8 cellular contexts compared by ENCODE assay signal in the genomic region with DNA sequence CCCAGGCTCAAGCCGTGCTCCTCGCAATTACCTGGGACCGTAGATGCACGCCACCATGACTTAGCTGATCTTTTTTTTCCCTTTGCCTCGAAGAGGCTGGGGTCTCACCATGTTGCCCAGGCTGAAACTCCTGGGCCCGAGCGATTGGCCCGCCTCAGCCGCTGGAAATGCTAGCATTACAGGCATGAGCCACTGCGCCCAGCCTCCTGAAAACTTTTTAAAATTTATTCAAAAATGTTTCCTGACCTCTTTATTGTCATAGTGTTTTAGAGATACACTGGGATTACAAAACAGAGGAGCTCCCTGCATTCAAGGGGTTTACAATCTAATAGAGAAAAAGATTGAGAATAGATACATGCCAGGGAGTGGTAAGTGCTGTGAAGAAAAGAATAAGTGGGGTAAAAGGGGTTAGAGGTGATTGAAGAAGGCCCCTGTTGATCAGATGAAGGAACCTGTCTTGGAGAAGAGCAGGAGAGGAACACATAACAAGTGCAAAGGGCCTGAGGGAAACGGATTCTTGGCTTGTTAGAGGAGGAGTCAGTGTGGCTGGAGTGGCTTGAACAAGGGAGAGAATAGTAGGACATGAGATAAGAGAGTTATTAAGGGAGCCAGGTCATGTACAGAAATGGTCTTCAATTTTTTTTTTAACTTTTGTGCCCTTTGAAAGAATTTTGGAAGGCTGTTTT. TPM values are rescaled to one million over a fixed set of nuclear protein-coding genes. Genes with fewer than 3 reads are reported as not detected.
DNase-seq lines count a peak whose midpoint lies in the region; ATAC-seq and TF ChIP-seq lines count a peak whose summit lies in the region.

No MANE protein-coding gene starts in this region.

- H3K79me2 ChIP-seq in ACC112 (ENCODE audit: control insufficient read depth, insufficient read depth, low read length, unreplicated experiment) (peaks cover 31% of the 10 kb centered on the region), mesendoderm (ENCODE audit: control insufficient read depth, insufficient read depth, low read length) (peaks cover 27% of the 10 kb centered on the region)

- H3K36me3 Mint-ChIP-seq in activated CD8-positive, alpha-beta T cell treated with anti-CD3 and anti-CD28 coated beads for 36 hours (ENCODE audit: low read depth), result peaks cover 11% of the 10 kb centered on the region

- H2AFZ ChIP-seq in ACC112 (ENCODE audit: low read length, unreplicated experiment), result no peak overlapping the region

- no peak overlapping the region for H2BK15ac ChIP-seq in mesendoderm (replicated peaks; ENCODE audit: low read depth)

- no peak overlapping the region for H2BK120ac ChIP-seq in mesendoderm (ENCODE audit: low read depth, low read length)

- CTCF ChIA-PET in activated CD8-positive, alpha-beta T cell treated with anti-CD3 and anti-CD28 coated beads for 36 hours (lab: Charles Lee), result interaction anchor here (0.7 kb wide), 1 partner anchor 37 kb away, joined by 3 read pairs; no protein-coding TSS in a partner anchor

- no peaks in the 10 kb centered on the region for H3K9me3 Mint-ChIP-seq in activated CD8-positive, alpha-beta T cell treated with anti-CD3 and anti-CD28 coated beads for 36 hours

- DNase-seq in GM12865 (ENCODE audit: low read depth) (no peak), mesendoderm (no peak), NCI-H2171 treated with DMSO at 0.1 percent for 48 hours (lab: John Stamatoyannopoulos, UW) (no peak), H4 (ENCODE audit: low spot score) (no peak), occipital lobe (lab: John Stamatoyannopoulos, UW) (no peak)
- DNase-seq in activated CD8-positive, alpha-beta T cell treated with anti-CD3 and anti-CD28 coated beads for 36 hours, result no peak

- peak overlapping the region; percentile 60 for H3K56ac ChIP-seq in mesendoderm (ENCODE audit: low read length)

- no peak overlapping the region for H4K5ac ChIP-seq in mesendoderm (ENCODE audit: low read length)

- H3K4me3 Mint-ChIP-seq in activated CD8-positive, alpha-beta T cell treated with anti-CD3 and anti-CD28 coated beads for 36 hours, result peak overlapping the region; percentile 97

- peak overlapping the region; percentile 98 for H3K27ac Mint-ChIP-seq in activated CD8-positive, alpha-beta T cell treated with anti-CD3 and anti-CD28 coated beads for 36 hours

- no peak for TF ChIP-seq CTCF in GM12865 (IDR thresholded peaks at IDR 0.05; ENCODE audit: insufficient read depth, low read depth, low read length, missing control alignments)
- no peak for TF ChIP-seq CTCF in activated CD8-positive, alpha-beta T cell treated with anti-CD3 and anti-CD28 coated beads for 36 hours (IDR thresholded peaks at IDR 0.05)

- peak overlapping the region; percentile 95 for H3K4me3 ChIP-seq in ACC112 (ENCODE audit: low read depth, low read length)
- peak overlapping the region; percentile 74 for H3K4me3 ChIP-seq in GM12865 (ENCODE audit: low read depth, low read length)
- H3K4me3 ChIP-seq in mesendoderm (ENCODE audit: low read length), result no peak overlapping the region

- no peak overlapping the region for H2AK5ac ChIP-seq in mesendoderm (ENCODE audit: low read length)

- no peak overlapping the region for H2BK5ac ChIP-seq in mesendoderm (ENCODE audit: low read length)

- H3K27me3 Mint-ChIP-seq in activated CD8-positive, alpha-beta T cell treated with anti-CD3 and anti-CD28 coated beads for 36 hours, result no peaks in the 10 kb centered on the region

- peaks cover 27% of the 10 kb centered on the region for H3K4me1 Mint-ChIP-seq in activated CD8-positive, alpha-beta T cell treated with anti-CD3 and anti-CD28 coated beads for 36 hours (ENCODE audit: low read depth)

- H3K23ac ChIP-seq in mesendoderm (ENCODE audit: low read length), result no peak overlapping the region

- intact Hi-C loops in activated CD8-positive, alpha-beta T cell treated with anti-CD3 and anti-CD28 coated beads for 36 hours (cut with micrococcal nuclease), result no loop called here

- H3K27me3 ChIP-seq in ACC112 (ENCODE audit: insufficient read depth, low read length) (no peaks in the 10 kb centered on the region), mesendoderm (ENCODE audit: insufficient read depth, low read length, poor library complexity) (no peaks in the 10 kb centered on the region)

- WGBS in mesendoderm (ENCODE audit: extremely low coverage, insufficient coverage, low lambda C conversion rate), result no CpG with 5 or more reads among the region's 11 CpGs

- no peak overlapping the region for H3K18ac ChIP-seq in mesendoderm (ENCODE audit: low read length)

- H3K4me1 ChIP-seq in ACC112 (ENCODE audit: control insufficient read depth, insufficient read depth, low read length, unreplicated experiment) (peaks cover 14% of the 10 kb centered on the region), mesendoderm (ENCODE audit: control insufficient read depth, low read depth, low read length) (peaks cover 13% of the 10 kb centered on the region)

- peaks cover 11% of the 10 kb centered on the region for H3K79me1 ChIP-seq in mesendoderm (ENCODE audit: low read length)

- H3K27ac ChIP-seq in ACC112 (ENCODE audit: low read depth, low read length) (no peak overlapping the region), mesendoderm (ENCODE audit: low read depth, low read length) (no peak overlapping the region)

- no peak overlapping the region for H4K8ac ChIP-seq in mesendoderm (ENCODE audit: low read depth, low read length)

- no peak overlapping the region for H3K4me2 ChIP-seq in mesendoderm (ENCODE audit: low read length)

- H3K9ac ChIP-seq in mesendoderm (ENCODE audit: low read length), result peak overlapping the region; percentile 24

- no peak for ATAC-seq in activated CD8-positive, alpha-beta T cell treated with anti-CD3 and anti-CD28 coated beads for 36 hours
- ATAC-seq in HG02884 (IDR thresholded peaks at IDR 0.05; ENCODE audit: unreplicated experiment), result no peak

- no peak overlapping the region for H3K4ac ChIP-seq in mesendoderm (ENCODE audit: low read depth, low read length)

- POLR2A ChIA-PET in activated CD8-positive, alpha-beta T cell treated with anti-CD3 and anti-CD28 coated beads for 36 hours (lab: Charles Lee), result interaction anchor here (1.1 to 2.4 kb wide), 3 partner anchors 18 to 68 kb away, joined by 3 to 8 read pairs (median 4); a partner anchor contains a TSS

- H3K36me3 ChIP-seq in ACC112 (ENCODE audit: insufficient read depth, low read length) (no peaks in the 10 kb centered on the region), mesendoderm (ENCODE audit: control insufficient read depth, insufficient read depth, low read length) (no peaks in the 10 kb centered on the region)

RNA-seq across cellular contexts. Expression of a gene that starts 1.7 kb away (rescaled TPM):
- 10 to 100 TPM; 34.2 to 35.6 TPM for total RNA-seq in activated CD8-positive, alpha-beta T cell treated with anti-CD3 and anti-CD28 coated beads for 36 hours
- polyA plus RNA-seq in mesendoderm (2013, experiment 1 of 2), result 40.8 TPM
- 43.8 TPM for polyA plus RNA-seq in mesendoderm (2013, experiment 2 of 2)
- 8.6 and 8.8 TPM in 2 replicates for total RNA-seq in H4 (2014; rRNA removed; shearing (Covaris generic))
- total RNA-seq in occipital lobe, result 85.6 TPM
